ENCODE assay signal across 9 cellular contexts in genomic region chr5:171402751-171403150, GRCh38. TPM values are rescaled to one million over a fixed set of nuclear protein-coding genes. Genes with fewer than 3 reads are reported as not detected.
A peak's percentile ranks its signal among the peaks of the same experiment; 100 is the strongest.
DNase-seq lines count a peak whose midpoint lies in the region; ATAC-seq, FAIRE-seq and TF ChIP-seq lines count a peak whose summit lies in the region.
"Not testable (repeated sequence)": the region's sequence is repeated elsewhere in the genome, so short reads cannot be mapped to it uniquely, and the experiment has no call there.
"Had no signal": no experiment of that assay in that cellular context is flagged by ENCODE, and none has a peak within 500 bp of the region (broad histone marks: within the 10 kb centered on the region; RNA-seq: fewer than 3 reads in every experiment).

No MANE protein-coding gene starts in this region.

- ATAC-seq in T-helper 17 cell, K562: not testable (repeated sequence)

- not testable (repeated sequence) for BruUV-seq in K562 (replicated peaks; lab: Mats Ljungman, UMichigan)

- H3K79me2 ChIP-seq in astrocyte (ENCODE audit: insufficient read depth, low read length) (peaks cover 74% of the 10 kb centered on the region), K562 (ENCODE audit: control insufficient read depth, insufficient read depth, low read length) (peaks cover 73% of the 10 kb centered on the region)

- not testable (repeated sequence) for H3K9me3 ChIP-seq in HEK293 (ENCODE audit: control insufficient read depth, insufficient read depth, low read depth, low read length); T-helper 17 cell (ENCODE audit: control insufficient read depth, low read length, poor library complexity, severe bottlenecking); astrocyte (ENCODE audit: insufficient read depth, low read depth, low read length); K562 (replicated peaks; ENCODE audit: control insufficient read depth, insufficient read depth, low read depth, low read length)

- intact Hi-C loops in K562 (cut with micrococcal nuclease): not testable (repeated sequence)

- H2AFZ ChIP-seq in astrocyte (ENCODE audit: low read depth, low read length); K562 (ENCODE audit: low read depth, low read length): not testable (repeated sequence)

- not testable (repeated sequence) for TF ChIP-seq CTCF in HEK293 (tag by site-specific recombination; IDR thresholded peaks at IDR 0.05); astrocyte (IDR thresholded peaks at IDR 0.05; ENCODE audit: insufficient read depth, low read depth, low read length); K562 (IDR thresholded peaks at IDR 0.05 in 2 of 3, conservative IDR thresholded peaks at IDR 0.05 in 1 of 3; ENCODE audit: insufficient read depth in 2 of 3, low read depth in 1 of 3, low read length in 3 of 3); type B pancreatic cell (conservative IDR thresholded peaks at IDR 0.05)

- not testable (repeated sequence) for H3K27me3 Mint-ChIP-seq in T-helper 17 cell; activated T-cell treated with anti-CD3 and anti-CD28 coated beads, Interleukin-2, amount 50 U/mL, for 24 hours; astrocyte (ENCODE audit: low read depth, unreplicated experiment); type B pancreatic cell

- not testable (repeated sequence) for H3K9ac ChIP-seq in astrocyte (ENCODE audit: low read length); K562 (ENCODE audit: insufficient read depth in 1 of 2, low read depth in 2 of 2, low read length in 2 of 2)

- H3K4me3 Mint-ChIP-seq in T-helper 17 cell (peak overlapping the region; percentile 37), astrocyte (ENCODE audit: unreplicated experiment) (peak overlapping the region; percentile 57), type B pancreatic cell (peak overlapping the region; percentile 22)
- H3K4me3 Mint-ChIP-seq in activated T-cell treated with anti-CD3 and anti-CD28 coated beads, Interleukin-2, amount 50 U/mL, for 24 hours: not testable (repeated sequence)

- not testable (repeated sequence) for H3K4me1 ChIP-seq in HEK293 (ENCODE audit: control insufficient read depth, insufficient read depth, low read length); astrocyte (ENCODE audit: insufficient read depth, low read length); K562 (replicated peaks in 1 of 2; ENCODE audit: control insufficient read depth in 2 of 2, insufficient read depth in 2 of 2, low read length in 2 of 2)

- H3K4me3 ChIP-seq in HEK293 (ENCODE audit: low read depth, low read length); astrocyte (ENCODE audit: insufficient read depth, low read depth, low read length); K562: not testable (repeated sequence)

- POLR2A ChIA-PET in HEK293 (lab: Yijun Ruan, JAX); K562 (lab: Yijun Ruan, JAX): not testable (repeated sequence)

- not testable (repeated sequence) for TF ChIP-seq EP300 in K562 (IDR thresholded peaks at IDR 0.05; ENCODE audit: low read length)

- FAIRE-seq in GM12891 (lab: Jason Lieb, UNC): peak; percentile 40
- FAIRE-seq in astrocyte (lab: Jason Lieb, UNC); K562 (lab: Jason Lieb, UNC): not testable (repeated sequence)

- not testable (repeated sequence) for TF ChIP-seq POLR2A in GM12891 (IDR thresholded peaks at IDR 0.05; ENCODE audit: low read depth, low read length)
- TF ChIP-seq POLR2A in K562 (conservative IDR thresholded peaks at IDR 0.05): 0 out of 2 replicates have a peak, but pooled peaks have one; percentile 21

- H3K4me1 Mint-ChIP-seq in T-helper 17 cell (peaks cover 33% of the 10 kb centered on the region), astrocyte (ENCODE audit: low read depth, unreplicated experiment) (peaks cover 19% of the 10 kb centered on the region)
- H3K4me1 Mint-ChIP-seq in activated T-cell treated with anti-CD3 and anti-CD28 coated beads, Interleukin-2, amount 50 U/mL, for 24 hours (ENCODE audit: low read depth): peaks cover 63% of the 10 kb centered on the region
- H3K4me1 Mint-ChIP-seq in type B pancreatic cell (ENCODE audit: unreplicated experiment): not testable (repeated sequence)

- not testable (repeated sequence) for H3K27me3 ChIP-seq in astrocyte (ENCODE audit: insufficient read depth, low read length); K562 (ENCODE audit: control insufficient read depth in 2 of 2, insufficient read depth in 2 of 2, low read length in 2 of 2)

- peaks cover 12% of the 10 kb centered on the region for H3K36me3 Mint-ChIP-seq in T-helper 17 cell (ENCODE audit: low read depth)
- peaks cover 78% of the 10 kb centered on the region for H3K36me3 Mint-ChIP-seq in activated T-cell treated with anti-CD3 and anti-CD28 coated beads, Interleukin-2, amount 50 U/mL, for 24 hours (ENCODE audit: low read depth)
- H3K36me3 Mint-ChIP-seq in astrocyte (ENCODE audit: low read depth, unreplicated experiment): peaks cover 26% of the 10 kb centered on the region
- peaks cover 58% of the 10 kb centered on the region for H3K36me3 Mint-ChIP-seq in type B pancreatic cell

- in situ Hi-C loops in K562 (cut with MboI): not testable (repeated sequence)

- not testable (repeated sequence) for H3K9me3 Mint-ChIP-seq in activated T-cell treated with anti-CD3 and anti-CD28 coated beads, Interleukin-2, amount 50 U/mL, for 24 hours; astrocyte (ENCODE audit: unreplicated experiment); type B pancreatic cell

- H3K27ac ChIP-seq in HEK293 (ENCODE audit: extremely low read depth, low read depth, low read length); astrocyte (ENCODE audit: low read depth, low read length); K562 (ENCODE audit: extremely low read depth, low read depth, low read length): not testable (repeated sequence)

- peaks cover 73% of the 10 kb centered on the region for H4K20me1 ChIP-seq in astrocyte (ENCODE audit: insufficient read depth, low read length)
- H4K20me1 ChIP-seq in K562 (replicated peaks; ENCODE audit: control insufficient read depth, insufficient read depth, low read length): peaks cover 35% of the 10 kb centered on the region

- not testable (repeated sequence) for DNase-seq in GM12891 (ENCODE audit: insufficient read length, low spot score); T-helper 17 cell; activated T-cell treated with anti-CD3 and anti-CD28 coated beads, Interleukin-2, amount 50 U/mL, for 24 hours; astrocyte (ENCODE audit: low read depth); K562 (ENCODE audit: extremely low read depth in 1 of 4, low spot score in 3 of 4); type B pancreatic cell (ENCODE audit: extremely low spot score, unreplicated experiment)

- H3K36me3 ChIP-seq in HEK293 (ENCODE audit: control insufficient read depth in 2 of 2, insufficient read depth in 1 of 2, low read length in 2 of 2): peaks cover 70 to 75% of the 10 kb centered on the region in 2 experiments
- peaks cover 69% of the 10 kb centered on the region for H3K36me3 ChIP-seq in astrocyte (ENCODE audit: insufficient read depth, low read length)
- H3K36me3 ChIP-seq in K562 (ENCODE audit: control insufficient read depth, insufficient read depth, low read length): peaks cover 75% of the 10 kb centered on the region

- H3K4me2 ChIP-seq in astrocyte (ENCODE audit: low read length); K562 (ENCODE audit: insufficient read depth, low read length): not testable (repeated sequence)

- H3K9me1 ChIP-seq in K562 (ENCODE audit: control insufficient read depth, insufficient read depth, low read length): not testable (repeated sequence)

- TF ChIP-seq RAD21 in K562 (CRISPR knock-in tag; conservative IDR thresholded peaks at IDR 0.05 in 1 of 2, IDR thresholded peaks at IDR 0.05 in 1 of 2): not testable (repeated sequence)

- CTCF ChIA-PET in HEK293 (lab: Yijun Ruan, JAX): not testable (repeated sequence)
- CTCF ChIA-PET in K562 (lab: Yijun Ruan, JAX; ENCODE audit: low intra/inter-chr PET ratio): interaction anchor here (0.6 kb wide), 1 partner anchor 706 kb away, joined by 3 read pairs; no protein-coding TSS in a partner anchor

- not testable (repeated sequence) for H3K27ac Mint-ChIP-seq in T-helper 17 cell; astrocyte (ENCODE audit: unreplicated experiment)
- H3K27ac Mint-ChIP-seq in activated T-cell treated with anti-CD3 and anti-CD28 coated beads, Interleukin-2, amount 50 U/mL, for 24 hours: peak overlapping the region; percentile 61
- peak overlapping the region; percentile 41 for H3K27ac Mint-ChIP-seq in type B pancreatic cell

RNA-seq across cellular contexts. Expression of gene NPM1, which starts 15.1 kb away (rescaled TPM):
- polyA plus RNA-seq in GM12891 (2012; ENCODE audit: low read depth, missing spikeins): 4,411 TPM
- total RNA-seq in T-helper 17 cell (1,000 to 10,000 TPM; 1,005 to 1,022 TPM), astrocyte (1,191 and 1,219 TPM in 2 replicates), K562 (2014; rRNA removed) (2,275 and 2,438 TPM in 2 replicates), K562 (2014; rRNA removed; fragmentation: Illumina TruSeq; extraction: Trizol) (6,105 and 6,135 TPM in 2 replicates), K562 (2015; rRNA removed; fragmentation: Illumina TruSeq; extraction: Trizol) (5,186 and 5,639 TPM in 2 replicates), K562 (2021) (2,894 and 2,951 TPM in 2 replicates), type B pancreatic cell (ENCODE audit: low replicate concordance) (1,253 and 1,650 TPM in 2 replicates)
- 380 and 708 TPM in 2 replicates for total RNA-seq in K562 (2011; cell fraction: chromatin; rRNA removed; ENCODE audit: low replicate concordance)
- 320 and 388 TPM in 2 replicates for total RNA-seq in K562 (2011; cell fraction: nucleolus; rRNA removed)
- total RNA-seq in K562 (2011; cell fraction: nucleoplasm; rRNA removed): 349 and 479 TPM in 2 replicates
- polyA plus RNA-seq in K562 (2011; rRNA removed) (2,553 and 3,164 TPM in 2 replicates), K562 (2014; fragmentation: Illumina TruSeq; extraction: Trizol) (4,182 and 5,696 TPM in 2 replicates), K562 (2014; fragmentation: Nextera tagmentation; extraction: Ambion mirVana) (1,000 to 10,000 TPM; 4,099 to 6,909 TPM), K562 (2014; rRNA removed) (2,789 and 6,654 TPM in 2 replicates)
- polyA plus RNA-seq in K562 (2011; cell fraction: cytosol; rRNA removed): 324 and 4,326 TPM in 2 replicates
- 680 and 968 TPM in 2 replicates for polyA plus RNA-seq in K562 (2011; cell fraction: nucleus; rRNA removed)
- 3,341 and 5,906 TPM in 2 replicates for polyA plus RNA-seq in K562 (2012)
- polyA minus RNA-seq in K562 (2011; rRNA and poly(A)+ RNA removed): 1,992 and 2,499 TPM in 2 replicates
- 3,102 and 3,979 TPM in 2 replicates for polyA minus RNA-seq in K562 (2011; cell fraction: cytosol; rRNA and poly(A)+ RNA removed)
- polyA minus RNA-seq in K562 (2011; cell fraction: nucleus; rRNA and poly(A)+ RNA removed): 305 and 418 TPM in 2 replicates

RNA-seq across cellular contexts. Expression of gene FGF18, which starts 16.7 kb away (rescaled TPM):
- 0.17 TPM for polyA plus RNA-seq in GM12891 (2012; ENCODE audit: low read depth, missing spikeins)
- total RNA-seq in T-helper 17 cell (under 1 TPM; 0.44 to 0.50 TPM), astrocyte (0.89 and 1.2 TPM in 2 replicates), K562 (2014; rRNA removed) (0.05 TPM in 1 of 2 replicates, not detected in the other), K562 (2014; rRNA removed; fragmentation: Illumina TruSeq; extraction: Trizol) (not detected in 2 replicates), K562 (2015; rRNA removed; fragmentation: Illumina TruSeq; extraction: Trizol) (not detected in 2 replicates), K562 (2021) (0.18 TPM in 1 of 2 replicates, not detected in the other), type B pancreatic cell (ENCODE audit: low replicate concordance) (1.7 and 3.2 TPM in 2 replicates)
- total RNA-seq in K562 (2011; cell fraction: chromatin; rRNA removed; ENCODE audit: low replicate concordance): 0.21 TPM in 1 of 2 replicates, not detected in the other
- 0.17 TPM in 1 of 2 replicates, not detected in the other for total RNA-seq in K562 (2011; cell fraction: nucleolus; rRNA removed)
- total RNA-seq in K562 (2011; cell fraction: nucleoplasm; rRNA removed): not detected in 2 replicates
- polyA plus RNA-seq in K562 (2011; rRNA removed) (not detected in 2 replicates), K562 (2014; fragmentation: Illumina TruSeq; extraction: Trizol) (not detected in 2 replicates), K562 (2014; fragmentation: Nextera tagmentation; extraction: Ambion mirVana) (not detected), K562 (2014; rRNA removed) (0.11 TPM in 1 of 2 replicates, not detected in the other)
- polyA plus RNA-seq in K562 (2011; cell fraction: cytosol; rRNA removed): 0.06 TPM in 1 of 2 replicates, not detected in the other
- 0.11 and 0.22 TPM in 2 replicates for polyA plus RNA-seq in K562 (2011; cell fraction: nucleus; rRNA removed)
- 0.04 and 0.05 TPM in 2 replicates for polyA plus RNA-seq in K562 (2012)
- polyA minus RNA-seq in K562 (2011; rRNA and poly(A)+ RNA removed): not detected in 2 replicates
- polyA minus RNA-seq in K562 (2011; cell fraction: cytosol; rRNA and poly(A)+ RNA removed): not detected in 2 replicates
- 0.13 and 0.22 TPM in 2 replicates for polyA minus RNA-seq in K562 (2011; cell fraction: nucleus; rRNA and poly(A)+ RNA removed)
- polyA plus RNA-seq: CD14-positive monocyte; CD8-positive, alpha-beta memory T cell had no signal
